ENCODE assay signal across 1 cellular context in the genomic region with DNA sequence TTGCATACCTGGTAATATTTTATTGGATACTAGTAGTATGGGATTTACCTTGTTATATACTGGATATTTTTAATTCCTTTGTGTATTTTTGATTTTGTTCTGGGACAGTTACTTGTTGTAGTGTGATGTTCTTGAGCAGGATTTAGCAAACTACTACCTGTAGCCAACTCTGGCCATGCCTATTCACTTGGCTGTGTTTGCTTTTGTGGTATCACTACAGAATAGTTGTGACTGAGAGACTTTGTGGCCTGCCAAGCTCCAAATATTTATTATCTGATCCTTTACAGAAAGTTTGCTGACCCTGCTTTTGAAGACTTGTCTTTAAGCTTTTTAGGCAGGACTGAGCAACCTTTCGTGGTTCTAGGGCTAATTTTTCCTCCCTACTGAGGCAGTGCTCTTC.
TF ChIP-seq lines count a peak whose summit lies in the region.

No MANE protein-coding gene starts in this region.

TF ChIP-seq in GM23338, 12 proteins besides CTCF, POLR2A, EP300 and RAD21:
- TF ChIP-seq, protein P1, sequence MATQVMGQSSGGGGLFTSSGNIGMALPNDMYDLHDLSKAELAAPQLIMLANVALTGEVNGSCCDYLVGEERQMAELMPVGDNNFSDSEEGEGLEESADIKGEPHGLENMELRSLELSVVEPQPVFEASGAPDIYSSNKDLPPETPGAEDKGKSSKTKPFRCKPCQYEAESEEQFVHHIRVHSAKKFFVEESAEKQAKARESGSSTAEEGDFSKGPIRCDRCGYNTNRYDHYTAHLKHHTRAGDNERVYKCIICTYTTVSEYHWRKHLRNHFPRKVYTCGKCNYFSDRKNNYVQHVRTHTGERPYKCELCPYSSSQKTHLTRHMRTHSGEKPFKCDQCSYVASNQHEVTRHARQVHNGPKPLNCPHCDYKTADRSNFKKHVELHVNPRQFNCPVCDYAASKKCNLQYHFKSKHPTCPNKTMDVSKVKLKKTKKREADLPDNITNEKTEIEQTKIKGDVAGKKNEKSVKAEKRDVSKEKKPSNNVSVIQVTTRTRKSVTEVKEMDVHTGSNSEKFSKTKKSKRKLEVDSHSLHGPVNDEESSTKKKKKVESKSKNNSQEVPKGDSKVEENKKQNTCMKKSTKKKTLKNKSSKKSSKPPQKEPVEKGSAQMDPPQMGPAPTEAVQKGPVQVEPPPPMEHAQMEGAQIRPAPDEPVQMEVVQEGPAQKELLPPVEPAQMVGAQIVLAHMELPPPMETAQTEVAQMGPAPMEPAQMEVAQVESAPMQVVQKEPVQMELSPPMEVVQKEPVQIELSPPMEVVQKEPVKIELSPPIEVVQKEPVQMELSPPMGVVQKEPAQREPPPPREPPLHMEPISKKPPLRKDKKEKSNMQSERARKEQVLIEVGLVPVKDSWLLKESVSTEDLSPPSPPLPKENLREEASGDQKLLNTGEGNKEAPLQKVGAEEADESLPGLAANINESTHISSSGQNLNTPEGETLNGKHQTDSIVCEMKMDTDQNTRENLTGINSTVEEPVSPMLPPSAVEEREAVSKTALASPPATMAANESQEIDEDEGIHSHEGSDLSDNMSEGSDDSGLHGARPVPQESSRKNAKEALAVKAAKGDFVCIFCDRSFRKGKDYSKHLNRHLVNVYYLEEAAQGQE (IDR thresholded peaks at IDR 0.05; ENCODE audit: unreplicated experiment) = no peak
- TF ChIP-seq ZNF462 (CRISPR knock-in tag; IDR thresholded peaks at IDR 0.05) (no peak), CREB1 (CRISPR knock-in tag; IDR thresholded peaks at IDR 0.05; ENCODE audit: low read depth) (no peak), EZH2phosphoT487 (IDR thresholded peaks at IDR 0.05; ENCODE audit: unreplicated experiment) (no peak), ZNF331 (CRISPR knock-in tag; IDR thresholded peaks at IDR 0.05; ENCODE audit: low read depth) (no peak), STAT1 (IDR thresholded peaks at IDR 0.05; ENCODE audit: unreplicated experiment) (no peak), ETS1 (IDR thresholded peaks at IDR 0.05) (no peak), JUNB (IDR thresholded peaks at IDR 0.05; ENCODE audit: unreplicated experiment) (no peak), POLR2AphosphoS5 (IDR thresholded peaks at IDR 0.05; ENCODE audit: low read depth) (no peak), NANOG (IDR thresholded peaks at IDR 0.05; ENCODE audit: borderline replicate concordance) (no peak), EZH2 (IDR thresholded peaks at IDR 0.05; ENCODE audit: low read depth, unreplicated experiment) (no peak), ZNF114 (CRISPR knock-in tag; IDR thresholded peaks at IDR 0.05) (no peak)
